Comparison of ENCODE assay signal across 2 cellular contexts in the genomic region with DNA sequence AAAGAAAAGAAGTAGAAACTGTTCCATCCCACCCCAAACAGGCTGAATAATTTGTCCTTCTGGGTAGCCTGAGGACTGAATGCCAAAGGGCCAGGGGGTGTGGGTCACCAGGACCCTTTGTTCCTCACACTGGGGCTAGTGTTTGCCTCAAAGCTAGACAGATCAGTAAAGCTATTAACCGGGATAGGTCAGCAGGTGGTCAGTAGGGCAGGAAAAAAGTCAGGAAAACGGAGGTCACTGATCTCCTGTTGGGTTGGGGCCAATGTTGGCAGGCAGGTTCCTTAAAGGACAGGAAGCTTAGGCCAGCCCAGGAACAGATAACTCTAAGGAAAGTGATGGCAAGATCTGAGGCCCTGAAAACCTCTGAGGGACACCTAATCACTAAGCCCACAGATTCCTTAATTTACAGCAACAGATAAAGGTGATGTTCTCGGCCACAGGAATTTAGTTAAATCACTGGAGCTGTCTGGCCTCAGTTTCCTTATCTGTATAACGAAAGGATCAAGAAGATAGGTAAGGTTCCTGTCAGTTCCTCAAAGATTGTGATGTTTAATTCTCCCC.
TF ChIP-seq lines count a peak whose summit lies in the region.

No MANE protein-coding gene starts in this region.

TF ChIP-seq in GM23338, 12 proteins besides CTCF, POLR2A, EP300 and RAD21:
- TF ChIP-seq EZH2 (IDR thresholded peaks at IDR 0.05; ENCODE audit: low read depth, unreplicated experiment) (no peak), CREB1 (CRISPR knock-in tag; IDR thresholded peaks at IDR 0.05; ENCODE audit: low read depth) (no peak)
- TF ChIP-seq, protein P1, sequence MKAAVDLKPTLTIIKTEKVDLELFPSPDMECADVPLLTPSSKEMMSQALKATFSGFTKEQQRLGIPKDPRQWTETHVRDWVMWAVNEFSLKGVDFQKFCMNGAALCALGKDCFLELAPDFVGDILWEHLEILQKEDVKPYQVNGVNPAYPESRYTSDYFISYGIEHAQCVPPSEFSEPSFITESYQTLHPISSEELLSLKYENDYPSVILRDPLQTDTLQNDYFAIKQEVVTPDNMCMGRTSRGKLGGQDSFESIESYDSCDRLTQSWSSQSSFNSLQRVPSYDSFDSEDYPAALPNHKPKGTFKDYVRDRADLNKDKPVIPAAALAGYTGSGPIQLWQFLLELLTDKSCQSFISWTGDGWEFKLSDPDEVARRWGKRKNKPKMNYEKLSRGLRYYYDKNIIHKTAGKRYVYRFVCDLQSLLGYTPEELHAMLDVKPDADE (IDR thresholded peaks at IDR 0.05) = no peak
- TF ChIP-seq, protein P2, sequence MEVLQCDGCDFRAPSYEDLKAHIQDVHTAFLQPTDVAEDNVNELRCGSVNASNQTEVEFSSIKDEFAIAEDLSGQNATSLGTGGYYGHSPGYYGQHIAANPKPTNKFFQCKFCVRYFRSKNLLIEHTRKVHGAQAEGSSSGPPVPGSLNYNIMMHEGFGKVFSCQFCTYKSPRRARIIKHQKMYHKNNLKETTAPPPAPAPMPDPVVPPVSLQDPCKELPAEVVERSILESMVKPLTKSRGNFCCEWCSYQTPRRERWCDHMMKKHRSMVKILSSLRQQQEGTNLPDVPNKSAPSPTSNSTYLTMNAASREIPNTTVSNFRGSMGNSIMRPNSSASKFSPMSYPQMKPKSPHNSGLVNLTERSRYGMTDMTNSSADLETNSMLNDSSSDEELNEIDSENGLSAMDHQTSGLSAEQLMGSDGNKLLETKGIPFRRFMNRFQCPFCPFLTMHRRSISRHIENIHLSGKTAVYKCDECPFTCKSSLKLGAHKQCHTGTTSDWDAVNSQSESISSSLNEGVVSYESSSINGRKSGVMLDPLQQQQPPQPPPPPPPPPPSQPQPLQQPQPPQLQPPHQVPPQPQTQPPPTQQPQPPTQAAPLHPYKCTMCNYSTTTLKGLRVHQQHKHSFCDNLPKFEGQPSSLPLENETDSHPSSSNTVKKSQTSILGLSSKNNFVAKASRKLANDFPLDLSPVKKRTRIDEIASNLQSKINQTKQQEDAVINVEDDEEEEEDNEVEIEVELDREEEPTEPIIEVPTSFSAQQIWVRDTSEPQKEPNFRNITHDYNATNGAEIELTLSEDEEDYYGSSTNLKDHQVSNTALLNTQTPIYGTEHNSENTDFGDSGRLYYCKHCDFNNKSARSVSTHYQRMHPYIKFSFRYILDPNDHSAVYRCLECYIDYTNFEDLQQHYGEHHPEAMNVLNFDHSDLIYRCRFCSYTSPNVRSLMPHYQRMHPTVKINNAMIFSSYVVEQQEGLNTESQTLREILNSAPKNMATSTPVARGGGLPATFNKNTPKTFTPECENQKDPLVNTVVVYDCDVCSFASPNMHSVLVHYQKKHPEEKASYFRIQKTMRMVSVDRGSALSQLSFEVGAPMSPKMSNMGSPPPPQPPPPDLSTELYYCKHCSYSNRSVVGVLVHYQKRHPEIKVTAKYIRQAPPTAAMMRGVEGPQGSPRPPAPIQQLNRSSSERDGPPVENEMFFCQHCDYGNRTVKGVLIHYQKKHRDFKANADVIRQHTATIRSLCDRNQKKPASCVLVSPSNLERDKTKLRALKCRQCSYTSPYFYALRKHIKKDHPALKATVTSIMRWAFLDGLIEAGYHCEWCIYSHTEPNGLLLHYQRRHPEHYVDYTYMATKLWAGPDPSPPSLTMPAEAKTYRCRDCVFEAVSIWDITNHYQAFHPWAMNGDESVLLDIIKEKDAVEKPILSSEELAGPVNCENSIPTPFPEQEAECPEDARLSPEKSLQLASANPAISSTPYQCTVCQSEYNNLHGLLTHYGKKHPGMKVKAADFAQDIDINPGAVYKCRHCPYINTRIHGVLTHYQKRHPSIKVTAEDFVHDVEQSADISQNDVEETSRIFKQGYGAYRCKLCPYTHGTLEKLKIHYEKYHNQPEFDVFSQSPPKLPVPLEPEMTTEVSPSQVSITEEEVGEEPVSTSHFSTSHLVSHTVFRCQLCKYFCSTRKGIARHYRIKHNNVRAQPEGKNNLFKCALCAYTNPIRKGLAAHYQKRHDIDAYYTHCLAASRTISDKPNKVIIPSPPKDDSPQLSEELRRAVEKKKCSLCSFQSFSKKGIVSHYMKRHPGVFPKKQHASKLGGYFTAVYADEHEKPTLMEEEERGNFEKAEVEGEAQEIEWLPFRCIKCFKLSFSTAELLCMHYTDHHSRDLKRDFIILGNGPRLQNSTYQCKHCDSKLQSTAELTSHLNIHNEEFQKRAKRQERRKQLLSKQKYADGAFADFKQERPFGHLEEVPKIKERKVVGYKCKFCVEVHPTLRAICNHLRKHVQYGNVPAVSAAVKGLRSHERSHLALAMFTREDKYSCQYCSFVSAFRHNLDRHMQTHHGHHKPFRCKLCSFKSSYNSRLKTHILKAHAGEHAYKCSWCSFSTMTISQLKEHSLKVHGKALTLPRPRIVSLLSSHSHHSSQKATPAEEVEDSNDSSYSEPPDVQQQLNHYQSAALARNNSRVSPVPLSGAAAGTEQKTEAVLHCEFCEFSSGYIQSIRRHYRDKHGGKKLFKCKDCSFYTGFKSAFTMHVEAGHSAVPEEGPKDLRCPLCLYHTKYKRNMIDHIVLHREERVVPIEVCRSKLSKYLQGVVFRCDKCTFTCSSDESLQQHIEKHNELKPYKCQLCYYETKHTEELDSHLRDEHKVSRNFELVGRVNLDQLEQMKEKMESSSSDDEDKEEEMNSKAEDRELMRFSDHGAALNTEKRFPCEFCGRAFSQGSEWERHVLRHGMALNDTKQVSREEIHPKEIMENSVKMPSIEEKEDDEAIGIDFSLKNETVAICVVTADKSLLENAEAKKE (CRISPR knock-in tag; IDR thresholded peaks at IDR 0.05) = no peak

TF ChIP-seq in endothelial cell of umbilical vein, 7 proteins besides CTCF, POLR2A, EP300 and RAD21:
- no peak for TF ChIP-seq EZH2 (IDR thresholded peaks at IDR 0.05; ENCODE audit: borderline replicate concordance, low read depth, low read length, severe bottlenecking)
- TF ChIP-seq JUN (IDR thresholded peaks at IDR 0.05; ENCODE audit: borderline replicate concordance, insufficient read depth, insufficient read length, low read depth) = no peak
- no peak for TF ChIP-seq POLR2AphosphoS5 (IDR thresholded peaks at IDR 0.05; ENCODE audit: insufficient read depth, low read depth, low read length)
- no peak for TF ChIP-seq GATA2 (IDR thresholded peaks at IDR 0.05; ENCODE audit: insufficient read depth, insufficient read length, low read depth, low read length)
- no peak for TF ChIP-seq MYC (IDR thresholded peaks at IDR 0.05; ENCODE audit: low read depth, low read length)
- no peak for TF ChIP-seq FOS (IDR thresholded peaks at IDR 0.05; ENCODE audit: borderline replicate concordance, insufficient read depth, low read length)
- TF ChIP-seq, protein P3, sequence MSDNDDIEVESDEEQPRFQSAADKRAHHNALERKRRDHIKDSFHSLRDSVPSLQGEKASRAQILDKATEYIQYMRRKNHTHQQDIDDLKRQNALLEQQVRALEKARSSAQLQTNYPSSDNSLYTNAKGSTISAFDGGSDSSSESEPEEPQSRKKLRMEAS (IDR thresholded peaks at IDR 0.05; ENCODE audit: insufficient read depth, insufficient read length) = no peak
